8 cellular contexts compared by ENCODE assay signal in genomic region chr4:157128395-157128794, GRCh38. TPM values are rescaled to one million over a fixed set of nuclear protein-coding genes. Genes with fewer than 3 reads are reported as not detected.
DNase-seq lines count a peak whose midpoint lies in the region; TF ChIP-seq lines count a peak whose summit lies in the region.

No MANE protein-coding gene starts in this region.

- TF ChIP-seq RAD21 in liver (IDR thresholded peaks at IDR 0.05), result peak; percentile 61 to 62

- TF ChIP-seq CTCF in liver (IDR thresholded peaks at IDR 0.05; ENCODE audit: low read depth, low read length, missing input control), result no peak

- H3K36me3 ChIP-seq in MG63 (no peaks in the 10 kb centered on the region), liver (ENCODE audit: control insufficient read depth in 4 of 4, insufficient read depth in 3 of 4, low read depth in 1 of 4, low read length in 3 of 4) (no peaks in the 10 kb centered on the region)

- peaks cover 4% of the 10 kb centered on the region; the same call in 1 of the 2 replicates for H3K27me3 ChIP-seq in MG63
- H3K27me3 ChIP-seq in liver (ENCODE audit: control insufficient read depth in 4 of 4, insufficient read depth in 4 of 4, low read length in 3 of 4), result peaks cover 0 to 3% (median 0%) of the 10 kb centered on the region in 4 donors

- no peaks in the 10 kb centered on the region for H3K4me1 Mint-ChIP-seq in T-helper 2 cell treated with Interferon-gamma antibody and Interleukin-4, amounts not matched to agents 5 μg/mL and 100 μg/mL, for 36 hours (ENCODE audit: low read depth)

- no peak overlapping the region for H3K27ac ChIP-seq in liver (ENCODE audit: low read depth in 1 of 2, low read length in 2 of 2)

- DNase-seq in COR-L47 (lab: John Stamatoyannopoulos, UW) (peak; percentile 18), MG63 (peak; percentile 47), astrocyte of the hippocampus (ENCODE audit: low read depth, low spot score) (peak; percentile 66), DMS79 (lab: John Stamatoyannopoulos, UW) (no peak), NCI-H345 treated with DMSO at 0.1 percent for 48 hours (lab: John Stamatoyannopoulos, UW; ENCODE audit: unreplicated experiment) (no peak), NOMO-1 (lab: John Stamatoyannopoulos, UW; ENCODE audit: unreplicated experiment in 2 of 2) (no peak)
- no peak for DNase-seq in T-helper 2 cell treated with Interferon-gamma antibody and Interleukin-4, amounts not matched to agents 5 μg/mL and 100 μg/mL, for 36 hours (ENCODE audit: low spot score)

- H3K4me3 Mint-ChIP-seq in T-helper 2 cell treated with Interferon-gamma antibody and Interleukin-4, amounts not matched to agents 5 μg/mL and 100 μg/mL, for 36 hours, result no peak overlapping the region

- no peaks in the 10 kb centered on the region for H3K36me3 Mint-ChIP-seq in T-helper 2 cell treated with Interferon-gamma antibody and Interleukin-4, amounts not matched to agents 5 μg/mL and 100 μg/mL, for 36 hours (ENCODE audit: low read depth)

- H3K9me3 ChIP-seq in MG63 (no peaks in the 10 kb centered on the region), liver (ENCODE audit: control insufficient read depth in 4 of 4, low read length in 3 of 4) (no peaks in the 10 kb centered on the region)

- H3K27me3 Mint-ChIP-seq in T-helper 2 cell treated with Interferon-gamma antibody and Interleukin-4, amounts not matched to agents 5 μg/mL and 100 μg/mL, for 36 hours (ENCODE audit: low read depth), result no peaks in the 10 kb centered on the region

- no peaks in the 10 kb centered on the region for H3K4me1 ChIP-seq in liver (ENCODE audit: control insufficient read depth in 4 of 4, insufficient read depth in 4 of 4, low read length in 3 of 4)

- no peaks in the 10 kb centered on the region for H3K9me3 Mint-ChIP-seq in T-helper 2 cell treated with Interferon-gamma antibody and Interleukin-4, amounts not matched to agents 5 μg/mL and 100 μg/mL, for 36 hours

- H3K27ac Mint-ChIP-seq in T-helper 2 cell treated with Interferon-gamma antibody and Interleukin-4, amounts not matched to agents 5 μg/mL and 100 μg/mL, for 36 hours, result no peak overlapping the region

- no peak overlapping the region for H3K9ac ChIP-seq in liver (ENCODE audit: low read depth in 1 of 2, low read length in 2 of 2)

- H3K4me3 ChIP-seq in MG63, result no peak overlapping the region
- H3K4me3 ChIP-seq in liver (ENCODE audit: low read depth in 1 of 3, low read length in 3 of 3), result no peak overlapping the region

TF ChIP-seq in liver, 16 proteins besides CTCF, POLR2A, EP300 and RAD21:
- TF ChIP-seq HNF4A (conservative IDR thresholded peaks at IDR 0.05), result no peak
- no peak for TF ChIP-seq REST (IDR thresholded peaks at IDR 0.05)

RNA-seq across cellular contexts. Expression of gene GLRB, which starts 52.4 kb away (rescaled TPM):
- total RNA-seq in MG63 (2014; rRNA removed; shearing (Covaris generic); ENCODE audit: low replicate concordance), result 0.81 and 3.9 TPM in 2 replicates
- total RNA-seq in liver, result 1 to 10 TPM in 1 of 2 donors, under 1 TPM in 1; 0.92 to 2.9 TPM
- under 1 TPM; 0.24 to 0.53 TPM for polyA plus RNA-seq in liver

Comparison
In these comparisons a context has a peak if more than half of its experiments do, and no peak if none do; other contexts are left out.
1. DNase-seq: peak in COR-L47 (single experiment), MG63 (single experiment) and astrocyte of the hippocampus (single experiment); none in T-helper 2 cell treated with Interferon-gamma antibody and Interleukin-4, amounts not matched to agents 5 μg/mL and 100 μg/mL, for 36 hours (single experiment), DMS79 (single experiment), NCI-H345 treated with DMSO at 0.1 percent for 48 hours (single experiment) and NOMO-1 (0 of 2).